21 cellular contexts compared by ENCODE assay signal in genomic region chr7:64174941-64175340, GRCh38. TPM values are rescaled to one million over a fixed set of nuclear protein-coding genes. Genes with fewer than 3 reads are reported as not detected.
A peak's percentile ranks its signal among the peaks of the same experiment; 100 is the strongest.
DNase-seq lines count a peak whose midpoint lies in the region; ATAC-seq, FAIRE-seq and TF ChIP-seq lines count a peak whose summit lies in the region.
"Had no signal": no experiment of that assay in that cellular context is flagged by ENCODE, and none has a peak within 500 bp of the region (broad histone marks: within the 10 kb centered on the region; RNA-seq: fewer than 3 reads in every experiment).

No MANE protein-coding gene starts in this region.

- H3K9ac ChIP-seq in SK-N-SH (no peak overlapping the region), GM12878 (ENCODE audit: control insufficient read depth, insufficient read depth, low read length) (no peak overlapping the region), kidney (ENCODE audit: low read length in 2 of 2) (no peak overlapping the region)
- H3K9ac ChIP-seq: GM23248 had no signal

- TF ChIP-seq POLR2A in GM12878 (IDR thresholded peaks at IDR 0.05; ENCODE audit: low read depth, low read length) = no peak

- H3K4me1 ChIP-seq in SK-N-SH (ENCODE audit: control insufficient read depth in 1 of 2, insufficient read depth in 2 of 2, low read depth in 1 of 2, low read length in 1 of 2) (no peaks in the 10 kb centered on the region), GM12878 (ENCODE audit: control insufficient read depth, insufficient read depth, low read length) (no peaks in the 10 kb centered on the region), upper lobe of right lung (no peaks in the 10 kb centered on the region), kidney (ENCODE audit: control insufficient read depth in 1 of 2, insufficient read depth in 1 of 2, low read depth in 1 of 2, low read length in 2 of 2) (no peaks in the 10 kb centered on the region)
- H3K4me1 ChIP-seq: Peyer's patch had no signal

- intact Hi-C loops in GM12878 (cut with micrococcal nuclease; ENCODE audit: unreplicated experiment) (no loop called here), upper lobe of right lung (cut with DNase I) (no loop called here), kidney (cut with DNase I) (no loop called here)

- H3K36me3 ChIP-seq in SK-N-SH (replicated peaks in 1 of 2; ENCODE audit: control insufficient read depth in 1 of 2, insufficient read depth in 2 of 2, low read length in 1 of 2) (no peaks in the 10 kb centered on the region), GM12878 (ENCODE audit: control insufficient read depth in 2 of 2, insufficient read depth in 2 of 2, low read length in 1 of 2) (no peaks in the 10 kb centered on the region), upper lobe of right lung (no peaks in the 10 kb centered on the region), kidney (ENCODE audit: control insufficient read depth in 1 of 2, insufficient read depth in 2 of 2, low read length in 2 of 2) (no peaks in the 10 kb centered on the region)
- H3K36me3 ChIP-seq: Peyer's patch had no signal

- no peak overlapping the region for H2AFZ ChIP-seq in SK-N-SH (ENCODE audit: low read depth)
- H2AFZ ChIP-seq in GM12878 (ENCODE audit: control insufficient read depth, low read depth, low read length) = no peak overlapping the region
- H2AFZ ChIP-seq: GM23248 had no signal

- ATAC-seq in SK-N-SH treated with all-trans-retinoic acid at 6 μM for 48 hours (no peak), GM12878 (no peak), upper lobe of right lung (peak; percentile 47), HG03097 (IDR thresholded peaks at IDR 0.05; ENCODE audit: low FRiP score, unreplicated experiment) (no peak)
- ATAC-seq: CD8-positive, alpha-beta T cell had no signal

- H3K27ac ChIP-seq in SK-N-SH (ENCODE audit: low read depth in 2 of 2, low read length in 1 of 2) (no peak overlapping the region), GM12878 (ENCODE audit: control insufficient read depth, insufficient read depth) (no peak overlapping the region), upper lobe of right lung (no peak overlapping the region), kidney (ENCODE audit: low read depth in 2 of 2, low read length in 2 of 2) (no peak overlapping the region)
- H3K27ac ChIP-seq: GM23248, Peyer's patch had no signal

- CTCF ChIA-PET in SK-N-SH (lab: Yijun Ruan, JAX) = interaction anchor here (1.3 to 1.5 kb wide), 2 partner anchors 8 to 12 kb away, joined by 3 to 8 read pairs; no protein-coding TSS in a partner anchor
- CTCF ChIA-PET in GM12878 (lab: Yijun Ruan, JAX) = no interaction called here

- TF ChIP-seq RAD21 in SK-N-SH (IDR thresholded peaks at IDR 0.05; ENCODE audit: low read length) = no peak
- no peak for TF ChIP-seq RAD21 in GM12878 (IDR thresholded peaks at IDR 0.05; ENCODE audit: insufficient read depth, low read depth, low read length)

- H3K9me2 ChIP-seq in SK-N-SH = peaks cover 11% of the 10 kb centered on the region; the same call in 1 of the 2 replicates

- no peak overlapping the region for H3K4me2 ChIP-seq in SK-N-SH
- H3K4me2 ChIP-seq in GM12878 (ENCODE audit: control insufficient read depth, insufficient read depth) = no peak overlapping the region

- WGBS in SK-N-SH (ENCODE audit: low lambda C conversion rate) = 10% methylated on average over 7 of the region's 7 CpGs
- WGBS in GM12878 (ENCODE audit: insufficient coverage, insufficient replicate concordance, low lambda C conversion rate, missing lambda C conversion rate) = 11% methylated on average over 6 of the region's 7 CpGs

- in situ Hi-C loops in GM12878 (cut with MboI) = no loop called here

- H3F3A ChIP-seq in SK-N-SH (replicated peaks; ENCODE audit: insufficient read depth) = no peaks in the 10 kb centered on the region

- H3K9me3 ChIP-seq in SK-N-SH = peaks cover 19% of the 10 kb centered on the region
- no peaks in the 10 kb centered on the region; the same call in 2 of the 3 replicates for H3K9me3 ChIP-seq in GM12878 (replicated peaks; ENCODE audit: control insufficient read depth, insufficient read depth, low read length)
- H3K9me3 ChIP-seq in upper lobe of right lung = no peaks in the 10 kb centered on the region
- no peaks in the 10 kb centered on the region for H3K9me3 ChIP-seq in kidney (ENCODE audit: control insufficient read depth in 1 of 2, low read length in 2 of 2)

- TF ChIP-seq CTCF in SK-N-SH (IDR thresholded peaks at IDR 0.05) (no peak), LNCaP clone FGC (IDR thresholded peaks at IDR 0.05; ENCODE audit: control insufficient read depth, extremely low read depth, insufficient read depth) (peak; percentile 30; the same call in 1 of the 2 replicates), GM12878 (IDR thresholded peaks at IDR 0.05 in 2 of 3, conservative IDR thresholded peaks at IDR 0.05 in 1 of 3; ENCODE audit: control insufficient read depth in 2 of 3, extremely low read depth in 1 of 3, insufficient read depth in 1 of 3, low read depth in 3 of 3, low read length in 3 of 3) (no peak), upper lobe of right lung (IDR thresholded peaks at IDR 0.05) (no peak), kidney (IDR thresholded peaks at IDR 0.05; ENCODE audit: borderline replicate concordance, extremely low read depth, insufficient read depth) (no peak)

- RAD21 ChIA-PET in GM12878 (lab: Charles Lee; ENCODE audit: unreplicated experiment) = no interaction called here

- FAIRE-seq in GM12878 (lab: Jason Lieb, UNC) (no peak), kidney (lab: Jason Lieb, UNC) (no peak)
- FAIRE-seq: GM12892 had no signal

- H4K20me1 ChIP-seq in SK-N-SH (ENCODE audit: insufficient read depth) = no peaks in the 10 kb centered on the region
- no peaks in the 10 kb centered on the region for H4K20me1 ChIP-seq in GM12878 (ENCODE audit: control insufficient read depth, insufficient read depth)

- TF ChIP-seq EP300 in SK-N-SH (IDR thresholded peaks at IDR 0.05; ENCODE audit: borderline replicate concordance in 1 of 2, low read depth in 1 of 2, low read length in 1 of 2) = no peak
- TF ChIP-seq EP300 in GM12878 (IDR thresholded peaks at IDR 0.05; ENCODE audit: borderline replicate concordance in 1 of 2, control insufficient read depth in 1 of 2, low read depth in 2 of 2, low read length in 2 of 2) = no peak

- H3K4me3 ChIP-seq in SK-N-SH (ENCODE audit: low read depth in 2 of 2, low read length in 1 of 2) = no peak overlapping the region
- no peak overlapping the region for H3K4me3 ChIP-seq in LNCaP clone FGC (ENCODE audit: low read depth, low read length)
- no peak overlapping the region for H3K4me3 ChIP-seq in GM12878
- no peak overlapping the region for H3K4me3 ChIP-seq in upper lobe of right lung
- H3K4me3 ChIP-seq in kidney (ENCODE audit: low read length in 2 of 2) = no peak overlapping the region
- H3K4me3 ChIP-seq: GM23248, Peyer's patch had no signal

- BruUV-seq in GM12878 (replicated peaks; lab: Mats Ljungman, UMichigan) = no TSS peak

- POLR2A ChIA-PET in SK-N-SH (lab: Yijun Ruan, JAX) = no interaction called here
- POLR2A ChIA-PET in GM12878 (lab: Charles Lee) = no interaction called here

- H3K79me2 ChIP-seq in SK-N-SH (ENCODE audit: insufficient read depth) (no peaks in the 10 kb centered on the region), GM12878 (ENCODE audit: control insufficient read depth, insufficient read depth, low read length) (no peaks in the 10 kb centered on the region)

- DNase-seq in SK-N-SH (no peak), LNCaP clone FGC (ENCODE audit: low read depth) (no peak), GM12878 (ENCODE audit: low read depth, low spot score) (no peak), upper lobe of right lung (no peak), SIG-M5 treated with dmso at 0.1 percent for 504 hours (lab: John Stamatoyannopoulos, UW; ENCODE audit: unreplicated experiment) (no peak), kidney (no peak)
- DNase-seq: 8988T; CD8-positive, alpha-beta T cell; DMS79 treated with DMSO at 0.1 percent for 48 hours; GF-D8; GM23248; Karpas-422; NCI-H187 treated with DMSO at 0.1 percent for 48 hours; NCI-H510A; NCI-H774; Peyer's patch; Right ventricle myocardium superior had no signal

- SMC1A ChIA-PET in GM12878 (lab: Charles Lee; ENCODE audit: uncharacterized antibody, unreplicated experiment) = no interaction called here

- H3K27me3 ChIP-seq in SK-N-SH (ENCODE audit: insufficient read depth) (no peaks in the 10 kb centered on the region), GM12878 (replicated peaks in 1 of 2; ENCODE audit: control insufficient read depth in 2 of 2, insufficient read depth in 2 of 2, low read length in 1 of 2) (no peaks in the 10 kb centered on the region), upper lobe of right lung (no peaks in the 10 kb centered on the region)
- H3K27me3 ChIP-seq: Peyer's patch had no signal

RNA-seq across cellular contexts. Expression of gene ZNF735, which starts 32.1 kb away (rescaled TPM):
- polyA plus RNA-seq in SK-N-SH (2012; rRNA removed) (not detected in 2 replicates), GM12878 (2011; rRNA removed) (not detected in 2 replicates), GM12878 (2014; fragmentation: Illumina TruSeq; extraction: Trizol) (not detected in 2 replicates), GM12878 (2014; fragmentation: Nextera tagmentation; extraction: Ambion mirVana) (not detected), GM12878 (2014; rRNA removed) (not detected in 2 replicates), GM12878 (2016; fragmentation: Nextera tagmentation; extraction: Ambion mirVana) (not detected), kidney (ENCODE audit: insufficient read depth, low read depth, low replicate concordance) (not detected)
- polyA plus RNA-seq in SK-N-SH (2012; cell fraction: cytosol; rRNA removed) = not detected in 2 replicates
- polyA plus RNA-seq in SK-N-SH (2012; cell fraction: nucleus; rRNA removed) = not detected in 2 replicates
- total RNA-seq in GM12878 (2013; cell fraction: nucleolus; rRNA removed) = not detected in 2 replicates
- total RNA-seq in GM12878 (2014; rRNA removed) (not detected in 2 replicates), GM12878 (2014; rRNA removed; fragmentation: Illumina TruSeq; extraction: Trizol) (not detected in 2 replicates), GM12878 (2021) (not detected in 2 replicates), upper lobe of right lung (not detected), kidney (not detected)
- polyA plus RNA-seq in GM12878 (2011; ENCODE audit: low read depth) = not detected
- polyA plus RNA-seq in GM12878 (2011; cell fraction: cytosol; rRNA removed) = not detected in 2 replicates
- not detected in 2 replicates for polyA plus RNA-seq in GM12878 (2011; cell fraction: nucleus; rRNA removed)
- polyA plus RNA-seq in GM12878 (2012) = not detected in 2 replicates
- polyA minus RNA-seq in GM12878 (2011; rRNA and poly(A)+ RNA removed) = not detected in 2 replicates
- polyA minus RNA-seq in GM12878 (2011; cell fraction: cytosol; rRNA and poly(A)+ RNA removed) = not detected in 2 replicates
- polyA minus RNA-seq in GM12878 (2011; cell fraction: nucleus; rRNA and poly(A)+ RNA removed) = not detected in 2 replicates
- total RNA-seq: CD8-positive, alpha-beta T cell; GM23248; Peyer's patch; Right ventricle myocardium superior had no signal
- polyA plus RNA-seq: BJ, GM23248 had no signal

RNA-seq across cellular contexts. Expression of gene ZNF679, which starts 53.3 kb away (rescaled TPM):
- polyA plus RNA-seq in SK-N-SH (2012; rRNA removed) = not detected in 2 replicates
- polyA plus RNA-seq in SK-N-SH (2012; cell fraction: cytosol; rRNA removed) = not detected in 2 replicates
- not detected in 2 replicates for polyA plus RNA-seq in SK-N-SH (2012; cell fraction: nucleus; rRNA removed)
- total RNA-seq in GM12878 (2013; cell fraction: nucleolus; rRNA removed) = not detected in 2 replicates
- not detected in 2 replicates for total RNA-seq in GM12878 (2014; rRNA removed)
- total RNA-seq in GM12878 (2014; rRNA removed; fragmentation: Illumina TruSeq; extraction: Trizol) = not detected in 2 replicates
- total RNA-seq in GM12878 (2021) = not detected in 2 replicates
- polyA plus RNA-seq in GM12878 (2011; ENCODE audit: low read depth) = not detected
- not detected in 2 replicates for polyA plus RNA-seq in GM12878 (2011; rRNA removed)
- polyA plus RNA-seq in GM12878 (2011; cell fraction: cytosol; rRNA removed) = not detected in 2 replicates
- polyA plus RNA-seq in GM12878 (2011; cell fraction: nucleus; rRNA removed) = not detected in 2 replicates
- not detected in 2 replicates for polyA plus RNA-seq in GM12878 (2012)
- polyA plus RNA-seq in GM12878 (2014; fragmentation: Illumina TruSeq; extraction: Trizol) = not detected in 2 replicates
- not detected for polyA plus RNA-seq in GM12878 (2014; fragmentation: Nextera tagmentation; extraction: Ambion mirVana)
- polyA plus RNA-seq in GM12878 (2014; rRNA removed) = not detected in 2 replicates
- not detected for polyA plus RNA-seq in GM12878 (2016; fragmentation: Nextera tagmentation; extraction: Ambion mirVana)
- polyA minus RNA-seq in GM12878 (2011; rRNA and poly(A)+ RNA removed) = not detected in 2 replicates
- not detected in 2 replicates for polyA minus RNA-seq in GM12878 (2011; cell fraction: cytosol; rRNA and poly(A)+ RNA removed)
- polyA minus RNA-seq in GM12878 (2011; cell fraction: nucleus; rRNA and poly(A)+ RNA removed) = not detected in 2 replicates
- total RNA-seq in upper lobe of right lung = not detected
- total RNA-seq in kidney = not detected
- not detected for polyA plus RNA-seq in kidney (ENCODE audit: insufficient read depth, low read depth, low replicate concordance)
- total RNA-seq: CD8-positive, alpha-beta T cell; GM23248; Peyer's patch; Right ventricle myocardium superior had no signal
- polyA plus RNA-seq: BJ, GM23248 had no signal

Comparison
In these comparisons a context has a peak if more than half of its experiments do, and no peak if none do; other contexts are left out.
1. Of the 26 proteins assayed by ChIP-seq in both GM12878 and SK-N-SH: peak only in GM12878: none; only in SK-N-SH: none; in both: REST; in neither: 25.